ENCODE assay signal across 20 cellular contexts in the genomic region with DNA sequence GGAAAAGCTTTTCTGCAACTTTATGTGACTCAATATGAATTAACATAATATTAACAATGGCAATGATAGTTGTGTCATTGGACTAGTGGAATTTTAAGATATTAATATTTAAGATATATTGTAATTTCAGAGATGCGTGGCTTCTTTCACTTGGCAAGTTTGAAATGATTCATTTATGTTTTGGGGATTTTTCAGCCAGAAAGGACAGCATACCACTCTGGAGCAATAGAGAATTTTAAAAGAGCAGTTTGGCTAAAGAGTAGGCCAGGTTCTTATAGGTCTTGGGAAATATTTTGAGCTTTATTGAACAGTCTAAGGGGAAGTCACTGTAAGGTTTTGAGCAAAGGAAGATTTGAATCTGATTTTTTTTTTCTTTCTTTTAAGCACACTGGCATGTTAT.
"Had no signal": no experiment of that assay in that cellular context is flagged by ENCODE, and none has a peak within 500 bp of the region (broad histone marks: within the 10 kb centered on the region; RNA-seq: fewer than 3 reads in every experiment).

No MANE protein-coding gene starts in this region.

- H3K9me3 Mint-ChIP-seq: activated naive CD4-positive, alpha-beta T cell treated with anti-CD3 and anti-CD28 coated beads, Interleukin-2, amount 50 U/mL, for 72 hours; dendritic cell treated with granulocyte-macrophage colony-stimulating factor and Interleukin-4, amounts not matched to agents 40 ng/mL and 50 ng/mL, for 4 days; naive thymus-derived CD4-positive, alpha-beta T cell; T-cell; type B pancreatic cell; WTC11 had no signal

- H3K4me1 ChIP-seq: testis had no signal

- H3K9me3 ChIP-seq: esophagus muscularis mucosa, heart right ventricle, left ventricle myocardium inferior, ovary, psoas muscle, testis had no signal

- DNase-seq: activated CD4-positive, alpha-beta T cell treated with anti-CD3 and anti-CD28 coated beads for 36 hours; activated CD8-positive, alpha-beta memory T cell treated with anti-CD3 and anti-CD28 coated beads for 24 hours; activated CD8-positive, alpha-beta memory T cell treated with anti-CD3 and anti-CD28 coated beads, Interleukin-2, amount 50 U/mL, for 48 hours; amniotic stem cell; effector CD8-positive, alpha-beta T cell; heart right ventricle; left ventricle myocardium inferior; mesenchymal stem cell; naive thymus-derived CD4-positive, alpha-beta T cell; ovary; psoas muscle; right cardiac atrium; T-cell; testis had no signal

- ATAC-seq: heart right ventricle; naive thymus-derived CD4-positive, alpha-beta T cell; psoas muscle; right cardiac atrium; T-cell; WTC11 had no signal

- H3K27ac ChIP-seq: esophagus muscularis mucosa, heart right ventricle, left ventricle myocardium inferior, ovary, psoas muscle, skin epidermis, testis had no signal

- H3K36me3 ChIP-seq: esophagus muscularis mucosa, heart right ventricle, left ventricle myocardium inferior, ovary had no signal

- H3K4me3 Mint-ChIP-seq: activated CD4-positive, alpha-beta T cell treated with anti-CD3 and anti-CD28 coated beads for 36 hours; dendritic cell treated with granulocyte-macrophage colony-stimulating factor and Interleukin-4, amounts not matched to agents 40 ng/mL and 50 ng/mL, for 4 days; naive thymus-derived CD4-positive, alpha-beta T cell; T-cell; type B pancreatic cell; WTC11 had no signal

- H3K36me3 Mint-ChIP-seq: activated naive CD4-positive, alpha-beta T cell treated with anti-CD3 and anti-CD28 coated beads, Interleukin-2, amount 50 U/mL, for 72 hours; T-cell; WTC11 had no signal

- H3K4me3 ChIP-seq: esophagus muscularis mucosa, heart right ventricle, left ventricle myocardium inferior, ovary, psoas muscle, skin epidermis, testis had no signal

- H3K27me3 Mint-ChIP-seq: activated CD4-positive, alpha-beta T cell treated with anti-CD3 and anti-CD28 coated beads for 36 hours; dendritic cell treated with granulocyte-macrophage colony-stimulating factor and Interleukin-4, amounts not matched to agents 40 ng/mL and 50 ng/mL, for 4 days; naive thymus-derived CD4-positive, alpha-beta T cell; T-cell; type B pancreatic cell had no signal

- H3K27ac Mint-ChIP-seq: activated CD4-positive, alpha-beta T cell treated with anti-CD3 and anti-CD28 coated beads for 36 hours; activated naive CD4-positive, alpha-beta T cell treated with anti-CD3 and anti-CD28 coated beads, Interleukin-2, amount 50 U/mL, for 72 hours; dendritic cell treated with granulocyte-macrophage colony-stimulating factor and Interleukin-4, amounts not matched to agents 40 ng/mL and 50 ng/mL, for 4 days; T-cell; type B pancreatic cell had no signal

- H3K27me3 ChIP-seq: esophagus muscularis mucosa, heart right ventricle, ovary, testis had no signal
